In genomic region chr12:106986625-106987389, GRCh38 we compare ENCODE assay signal across 8 cellular contexts. TPM values are rescaled to one million over a fixed set of nuclear protein-coding genes. Genes with fewer than 3 reads are reported as not detected.
DNase-seq lines count a peak whose midpoint lies in the region; ATAC-seq and TF ChIP-seq lines count a peak whose summit lies in the region.

A gene with protein sequence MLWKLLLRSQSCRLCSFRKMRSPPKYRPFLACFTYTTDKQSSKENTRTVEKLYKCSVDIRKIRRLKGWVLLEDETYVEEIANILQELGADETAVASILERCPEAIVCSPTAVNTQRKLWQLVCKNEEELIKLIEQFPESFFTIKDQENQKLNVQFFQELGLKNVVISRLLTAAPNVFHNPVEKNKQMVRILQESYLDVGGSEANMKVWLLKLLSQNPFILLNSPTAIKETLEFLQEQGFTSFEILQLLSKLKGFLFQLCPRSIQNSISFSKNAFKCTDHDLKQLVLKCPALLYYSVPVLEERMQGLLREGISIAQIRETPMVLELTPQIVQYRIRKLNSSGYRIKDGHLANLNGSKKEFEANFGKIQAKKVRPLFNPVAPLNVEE (minus strand): TSS chr12:106987146. CDS start chr12:106978714, 8,432 bp downstream.

- H3K9me3 Mint-ChIP-seq in CD14-positive monocyte: peaks cover 0 to 2% (median 0%) of the 10 kb centered on the region in 7 donors

- WGBS in lung, 2 donors: 1% methylated on average over 47 to 50 of the region's 50 CpGs

- peak within 1 kb of the TSS; percentile 90 to 93 for H3K4me3 Mint-ChIP-seq in CD14-positive monocyte

- H3K4me3 ChIP-seq in lung: peak within 1 kb of the TSS; percentile 74

- TF ChIP-seq CTCF in CD14-positive monocyte (IDR thresholded peaks at IDR 0.05): no peak
- TF ChIP-seq CTCF in lung (IDR thresholded peaks at IDR 0.05; ENCODE audit: control extremely low read depth, extremely low read depth): no peak

- H3K27ac Mint-ChIP-seq in CD14-positive monocyte: peak within 1 kb of the TSS; percentile 66 to 92 (median 83)

- ATAC-seq in GM19395 (IDR thresholded peaks at IDR 0.05; ENCODE audit: unreplicated experiment): peak; percentile 95
- ATAC-seq in HG03558 (IDR thresholded peaks at IDR 0.05; ENCODE audit: extremely low read depth, unreplicated experiment): peak; percentile 56
- ATAC-seq in lung (ENCODE audit: insufficient read depth, low FRiP score): peak; percentile 99

- intact Hi-C loops in CD14-positive monocyte (cut with micrococcal nuclease): no loop called here

- no peaks in the 10 kb centered on the region for H3K27me3 ChIP-seq in lung (ENCODE audit: control insufficient read depth, insufficient read depth)

- H3K4me1 ChIP-seq in lung (ENCODE audit: control insufficient read depth in 2 of 2, insufficient read depth in 2 of 2, low read length in 2 of 2): peaks cover 9 to 12% of the 10 kb centered on the region in 2 donors

- H3K9me3 ChIP-seq in lung (ENCODE audit: control insufficient read depth in 2 of 2, insufficient read depth in 1 of 2, low read length in 1 of 2): no peaks in the 10 kb centered on the region

- peak within 1 kb of the TSS; percentile 85 to 94 for H3K27ac ChIP-seq in lung (ENCODE audit: low read depth in 1 of 2, low read length in 1 of 2)

- no peaks in the 10 kb centered on the region for H3K36me3 ChIP-seq in lung (ENCODE audit: control insufficient read depth in 2 of 2, insufficient read depth in 2 of 2, low read length in 2 of 2)

- peaks cover 11 to 13% of the 10 kb centered on the region in 2 donors for H3K36me3 Mint-ChIP-seq in CD14-positive monocyte

- H3K4me1 Mint-ChIP-seq in CD14-positive monocyte: peaks cover 10% of the 10 kb centered on the region

- peak; percentile 75 for DNase-seq in CD14-positive monocyte (ENCODE audit: low spot score)
- DNase-seq in NCI-H774 (lab: John Stamatoyannopoulos, UW): peak; percentile 96
- peak; percentile 38 to 65 for DNase-seq in activated CD8-positive, alpha-beta memory T cell treated with anti-CD3 and anti-CD28 coated beads for 1 hour (ENCODE audit: extremely low read depth in 1 of 2, low read depth in 1 of 2)
- peak; percentile 74 for DNase-seq in effector CD4-positive, alpha-beta T cell
- DNase-seq in lung (ENCODE audit: low spot score): peak; percentile 91
- peak; percentile 69 to 81 (median 72) for DNase-seq in stimulated activated CD4-positive, alpha-beta T cell treated with anti-CD3 and anti-CD28 coated beads, TNF-alpha, amount 100 ng/mL, for 24 hours (ENCODE audit: low read depth in 3 of 3)

- H3K27me3 Mint-ChIP-seq in CD14-positive monocyte (ENCODE audit: low read depth in 3 of 3): peaks cover 3 to 9% (median 3%) of the 10 kb centered on the region in 3 donors

RNA-seq across cellular contexts. Expression of the gene that starts here (rescaled TPM):
- polyA plus RNA-seq in CD14-positive monocyte: under 1 TPM; 0.54 to 0.73 TPM
- 10 to 100 TPM in 1 of 2 donors, 1 to 10 TPM in 1; 9.1 to 41.4 TPM for total RNA-seq in lung
- polyA plus RNA-seq in lung: 10 to 100 TPM in 1 of 2 donors, 1 to 10 TPM in 1; 4.8 to 19.1 TPM

Comparison
In these comparisons a context has a peak if more than half of its experiments do, and no peak if none do; other contexts are left out.
1. Peak in every context shown above with its lines: DNase-seq, ATAC-seq, H3K4me3 ChIP-seq and H3K27ac ChIP-seq.
2. Peak in DNase-seq in CD14-positive monocyte; RNA of the gene not detected or under 1 TPM.